23 cellular contexts compared by ENCODE assay signal in the genomic region with DNA sequence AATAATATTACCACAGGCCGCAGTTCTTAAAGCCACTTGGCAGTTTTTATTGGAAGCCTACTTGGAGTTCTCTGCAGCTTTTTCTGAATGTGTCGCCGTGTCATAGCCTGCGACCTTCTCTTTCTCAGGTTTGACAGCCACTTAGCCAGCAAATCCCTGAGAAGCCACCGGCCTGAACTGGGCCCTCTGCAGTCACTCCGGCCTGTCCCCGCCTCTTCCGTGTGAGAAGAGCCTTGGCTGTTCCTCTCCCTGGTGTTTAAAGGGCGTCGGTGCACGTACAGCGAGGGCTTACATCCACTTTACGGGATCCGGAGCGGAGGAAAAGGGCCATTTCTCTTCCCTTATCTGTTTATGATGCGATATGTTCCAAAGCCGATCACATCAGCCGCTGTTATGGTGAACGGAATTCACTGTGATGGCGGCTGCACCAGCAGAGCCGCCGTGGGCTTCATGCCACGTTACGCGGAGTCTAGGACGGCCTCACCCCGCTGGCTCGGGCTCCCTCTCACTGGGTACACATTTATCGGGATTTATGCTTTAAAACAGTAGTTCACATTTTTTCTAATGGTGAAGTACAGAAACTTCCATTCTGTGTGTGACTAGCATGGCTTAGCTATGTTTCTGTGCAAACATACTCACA.
A peak's percentile ranks its signal among the peaks of the same experiment; 100 is the strongest.
DNase-seq lines count a peak whose midpoint lies in the region; ATAC-seq and TF ChIP-seq lines count a peak whose summit lies in the region.
"Had no signal": no experiment of that assay in that cellular context is flagged by ENCODE, and none has a peak within 500 bp of the region (broad histone marks: within the 10 kb centered on the region; RNA-seq: fewer than 3 reads in every experiment).

No MANE protein-coding gene starts in this region.

- peak overlapping the region; percentile 68 for H3K27ac Mint-ChIP-seq in nephron progenitor cell
- H3K27ac Mint-ChIP-seq: B cell had no signal

- no peaks in the 10 kb centered on the region for H3K9me3 Mint-ChIP-seq in nephron progenitor cell

- TF ChIP-seq CTCF in cardiac muscle cell (IDR thresholded peaks at IDR 0.05; ENCODE audit: low read depth, low read length) (no peak), nephron progenitor cell (IDR thresholded peaks at IDR 0.05) (no peak)

- H3K4me1 ChIP-seq in cardiac muscle cell (ENCODE audit: low read depth) (peaks cover 5% of the 10 kb centered on the region), aorta (ENCODE audit: control insufficient read depth in 1 of 2, insufficient read depth in 2 of 2, low read length in 2 of 2) (no peaks in the 10 kb centered on the region)
- H3K4me1 ChIP-seq: HAP-1 had no signal

- H3K4me1 Mint-ChIP-seq in nephron progenitor cell = peaks cover 35% of the 10 kb centered on the region
- H3K4me1 Mint-ChIP-seq: B cell; CD8-positive, alpha-beta memory T cell had no signal

- DNase-seq in cardiac muscle cell (ENCODE audit: low read depth in 1 of 2, low spot score in 1 of 2) (peak in 1 of 2 donors; percentile 77), left cardiac atrium (no peak), iPS-NIHi11 (ENCODE audit: low spot score) (peak; percentile 38), nephron progenitor cell (no peak), hippocampal formation (lab: John Stamatoyannopoulos, UW) (no peak), NCI-H2171 treated with DMSO at 0.1 percent for 48 hours (lab: John Stamatoyannopoulos, UW) (no peak), aorta (no peak)
- DNase-seq: CD8-positive, alpha-beta memory T cell; DMS 273 treated with DMSO at 0.1 percent for 48 hours; DMS79 treated with DMSO at 0.1 percent for 48 hours; NCI-H1048; NCI-H1417; NCI-H1694; NCI-H2029 treated with DMSO at 0.1 percent for 48 hours; NCI-H2227 treated with DMSO at 0.1 percent for 48 hours; NCI-H526 treated with DMSO at 0.1 percent for 48 hours; SHP77 treated with DMSO at 0.1 percent for 48 hours had no signal

- intact Hi-C loops in left cardiac atrium (cut with DNase I) (no loop called here), aorta (cut with DNase I) (no loop called here)

- peaks cover 5% of the 10 kb centered on the region for H3K36me3 Mint-ChIP-seq in nephron progenitor cell (ENCODE audit: low read depth)
- H3K36me3 Mint-ChIP-seq: CD8-positive, alpha-beta memory T cell had no signal

- ATAC-seq in left cardiac atrium (no peak), HG02981 (IDR thresholded peaks at IDR 0.05; ENCODE audit: unreplicated experiment) (no peak), aorta (ENCODE audit: low FRiP score) (no peak)
- ATAC-seq: Panc1 had no signal

- H3K27me3 Mint-ChIP-seq in nephron progenitor cell (ENCODE audit: low read depth, poor library complexity) = no peaks in the 10 kb centered on the region
- H3K27me3 Mint-ChIP-seq: B cell; CD8-positive, alpha-beta memory T cell had no signal

- H3K4me3 Mint-ChIP-seq in nephron progenitor cell = no peak overlapping the region
- H3K4me3 Mint-ChIP-seq: B cell; CD8-positive, alpha-beta memory T cell had no signal

- H3K9me3 ChIP-seq in cardiac muscle cell (ENCODE audit: low read depth) (no peaks in the 10 kb centered on the region), aorta (ENCODE audit: control insufficient read depth, low read length) (no peaks in the 10 kb centered on the region)
- H3K9me3 ChIP-seq: HAP-1 had no signal

- H3K4me3 ChIP-seq in cardiac muscle cell (no peak overlapping the region), aorta (ENCODE audit: low read length in 2 of 2) (no peak overlapping the region)
- H3K4me3 ChIP-seq: HAP-1 had no signal

- H3K36me3 ChIP-seq in cardiac muscle cell = no peaks in the 10 kb centered on the region
- H3K36me3 ChIP-seq in aorta (ENCODE audit: control insufficient read depth in 1 of 2, insufficient read depth in 2 of 2, low read length in 1 of 2) = no peaks in the 10 kb centered on the region
- H3K36me3 ChIP-seq: HAP-1 had no signal

- peak overlapping the region; percentile 35 for H3K27ac ChIP-seq in cardiac muscle cell
- no peak overlapping the region for H3K27ac ChIP-seq in aorta (ENCODE audit: low read depth in 1 of 2, low read length in 2 of 2)
- H3K27ac ChIP-seq: 22Rv1, C4-2B had no signal

- no peaks in the 10 kb centered on the region for H3K27me3 ChIP-seq in cardiac muscle cell
- H3K27me3 ChIP-seq in aorta (ENCODE audit: control insufficient read depth in 1 of 2, insufficient read depth in 2 of 2, low read length in 1 of 2) = no peaks in the 10 kb centered on the region

- 93% methylated on average over 29 of the region's 29 CpGs for WGBS in aorta, 2 donors
